28 cellular contexts compared by ENCODE assay signal in genomic region chr2:12589802-12590320, GRCh38.
"Had no signal": no experiment of that assay in that cellular context is flagged by ENCODE, and none has a peak within 500 bp of the region (broad histone marks: within the 10 kb centered on the region; RNA-seq: fewer than 3 reads in every experiment).

No MANE protein-coding gene starts in this region.

- H3K4me3 ChIP-seq: adrenal gland, ascending aorta, left lung, lung, prostate gland, right atrium auricular region, upper lobe of left lung had no signal

- H3K27ac Mint-ChIP-seq: activated naive CD8-positive, alpha-beta T cell; activated T-cell treated with anti-CD3 and anti-CD28 coated beads, Interleukin-2, amount 50 U/mL, for 24 hours; activated T-helper 2 cell treated with anti-CD3 and anti-CD28 coated beads, Interferon-gamma antibody, Interleukin-2, Interleukin-4, amounts not matched to agents 10 μg/mL and 5 μg/mL and 100 μg/mL, durations not matched to agents 14 hours and 24 hours and 36 hours; natural killer cell had no signal

- H3K36me3 ChIP-seq: adrenal gland, ascending aorta, brain microvascular endothelial cell, left lung, prostate gland, right atrium auricular region, upper lobe of left lung had no signal

- H3K27me3 ChIP-seq: adrenal gland, ascending aorta, brain microvascular endothelial cell, left lung, right atrium auricular region, upper lobe of left lung had no signal

- DNase-seq: activated CD4-positive, alpha-beta T cell treated with anti-CD3 and anti-CD28 coated beads, Interleukin-2, amount 50 U/mL, for 1 hour; activated CD8-positive, alpha-beta memory T cell treated with anti-CD3 and anti-CD28 coated beads for 24 hours; activated CD8-positive, alpha-beta memory T cell treated with anti-CD3 and anti-CD28 coated beads, Interleukin-2, amount 50 U/mL, for 4 hours; activated naive CD4-positive, alpha-beta T cell; activated T-cell treated with anti-CD3 and anti-CD28 coated beads, Interleukin-2, amount 50 U/mL, for 24 hours; adrenal gland; brain microvascular endothelial cell; caudate nucleus; dermis blood vessel endothelial cell; effector memory CD4-positive, alpha-beta T cell; foreskin melanocyte; glutamatergic neuron; hippocampal formation; kidney glomerular epithelial cell; left lung; natural killer cell; stimulated activated CD4-positive, alpha-beta T cell treated with anti-CD3 and anti-CD28 coated beads, Interleukin-4, amount 100 ng/mL, for 24 hours; stimulated activated naive CD8-positive, alpha-beta T cell treated with anti-CD3 and anti-CD28 coated beads, Interleukin-15, Interleukin-2, amounts not matched to agents 100 U/mL and 50 U/mL, for 24 hours; upper lobe of left lung had no signal

- H3K4me1 ChIP-seq: ascending aorta, prostate gland, right atrium auricular region had no signal

- FAIRE-seq: endothelial cell of umbilical vein had no signal

- ATAC-seq: activated CD4-positive, CD25-positive, alpha-beta regulatory T cell treated with anti-CD3 and anti-CD28 coated beads, Interleukin-2, amount 50 U/mL, for 24 hours; esophagus mucosa; left lung; stimulated activated naive CD8-positive, alpha-beta T cell treated with anti-CD3 and anti-CD28 coated beads, Interleukin-15, Interleukin-2, amounts not matched to agents 100 U/mL and 50 U/mL, for 24 hours had no signal

- H3K4me3 Mint-ChIP-seq: activated naive CD8-positive, alpha-beta T cell; activated T-cell treated with anti-CD3 and anti-CD28 coated beads, Interleukin-2, amount 50 U/mL, for 24 hours; natural killer cell had no signal

- H3K36me3 Mint-ChIP-seq: activated naive CD8-positive, alpha-beta T cell; natural killer cell had no signal

- H3K9me3 ChIP-seq: adrenal gland, ascending aorta, left lung, prostate gland, right atrium auricular region, upper lobe of left lung had no signal

- H3K27ac ChIP-seq: adrenal gland, ascending aorta, brain microvascular endothelial cell, left lung, prostate gland, right atrium auricular region, upper lobe of left lung had no signal

- H3K9me3 Mint-ChIP-seq: activated T-cell treated with anti-CD3 and anti-CD28 coated beads, Interleukin-2, amount 50 U/mL, for 24 hours; activated T-helper 2 cell treated with anti-CD3 and anti-CD28 coated beads, Interferon-gamma antibody, Interleukin-2, Interleukin-4, amounts not matched to agents 10 μg/mL and 5 μg/mL and 100 μg/mL, durations not matched to agents 14 hours and 24 hours and 36 hours; natural killer cell had no signal

- H3K27me3 Mint-ChIP-seq: activated naive CD8-positive, alpha-beta T cell; activated T-cell treated with anti-CD3 and anti-CD28 coated beads, Interleukin-2, amount 50 U/mL, for 24 hours had no signal
